ENCODE assay signal across 8 cellular contexts in the genomic region with DNA sequence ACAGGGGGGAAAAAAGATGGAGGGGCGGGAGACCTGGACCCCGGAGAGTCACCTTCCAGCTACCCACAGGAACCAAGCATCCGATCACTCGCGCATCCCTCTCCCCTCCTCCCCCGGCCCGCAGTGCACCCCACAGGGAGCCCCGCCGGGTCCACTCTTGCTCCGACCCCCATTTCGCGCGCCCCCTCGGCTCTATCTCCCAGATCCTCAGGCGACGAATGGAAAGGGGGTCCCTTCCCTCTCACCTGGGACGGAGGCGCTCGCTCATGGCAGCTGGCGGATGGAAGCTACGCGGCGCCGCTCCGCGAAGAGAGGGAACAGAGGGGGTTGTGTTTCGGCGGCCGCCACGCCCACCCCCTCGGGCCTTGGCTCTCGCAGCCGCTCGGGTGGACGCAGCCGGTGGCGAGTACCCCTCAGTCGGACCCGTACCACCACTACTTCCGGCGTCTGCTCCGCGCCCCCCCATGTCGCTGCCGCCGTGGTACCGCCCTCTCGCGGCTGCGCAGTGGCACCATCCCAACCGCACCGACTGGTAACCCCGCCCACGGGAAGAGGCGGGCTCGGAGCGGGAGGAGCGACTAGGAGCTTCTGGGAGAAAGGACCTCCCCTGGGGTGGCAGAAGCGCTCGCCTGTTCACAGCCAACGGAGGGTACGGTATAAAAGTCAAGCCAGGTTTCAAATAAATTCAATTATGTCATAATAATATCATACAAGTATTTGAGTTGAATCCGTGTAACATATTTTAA.
DNase-seq lines count a peak whose midpoint lies in the region; ATAC-seq lines count a peak whose summit lies in the region.

No MANE protein-coding gene starts in this region.

- H3K4me3 ChIP-seq in effector memory CD4-positive, alpha-beta T cell (ENCODE audit: insufficient read depth, low read depth, low read length, poor library complexity, severe bottlenecking), result peak overlapping the region; percentile 94

- H3K36me3 ChIP-seq in effector memory CD4-positive, alpha-beta T cell (ENCODE audit: control insufficient read depth, insufficient read depth, low read length), result no peaks in the 10 kb centered on the region

- ATAC-seq in GM19468 (IDR thresholded peaks at IDR 0.05; ENCODE audit: extremely low read depth, unreplicated experiment), result peak; percentile 64

- DNase-seq in COLO668 (lab: John Stamatoyannopoulos, UW; ENCODE audit: unreplicated experiment), result peak; percentile 91
- peak; percentile 77 for DNase-seq in HS-5 (ENCODE audit: low read depth)
- peak; percentile 65 for DNase-seq in NK-92 (lab: John Stamatoyannopoulos, UW; ENCODE audit: unreplicated experiment)
- peak; percentile 99 for DNase-seq in activated CD8-positive, alpha-beta memory T cell treated with anti-CD3 and anti-CD28 coated beads for 24 hours
- peak; percentile 91 to 94 (median 94) for DNase-seq in effector memory CD4-positive, alpha-beta T cell
- peak; percentile 98 for DNase-seq in medulla oblongata (ENCODE audit: extremely low spot score)
- peak; percentile 93 to 97 (median 97) for DNase-seq in stimulated activated CD4-positive, alpha-beta T cell treated with anti-CD3 and anti-CD28 coated beads, TNF-alpha, amount 100 ng/mL, for 48 hours (ENCODE audit: low read depth in 3 of 3)

- no peaks in the 10 kb centered on the region for H3K27me3 ChIP-seq in effector memory CD4-positive, alpha-beta T cell (replicated peaks; ENCODE audit: control insufficient read depth, insufficient read depth, low read length, poor library complexity, severe bottlenecking)

- H3K4me1 ChIP-seq in effector memory CD4-positive, alpha-beta T cell (ENCODE audit: control insufficient read depth, insufficient read depth, low read length, poor library complexity, severe bottlenecking), result peaks cover 31% of the 10 kb centered on the region

- H3K9me3 ChIP-seq in effector memory CD4-positive, alpha-beta T cell (ENCODE audit: control insufficient read depth, low read length), result no peaks in the 10 kb centered on the region

- H3K27ac ChIP-seq in effector memory CD4-positive, alpha-beta T cell (ENCODE audit: insufficient read depth, low read length, poor library complexity, severe bottlenecking), result peak overlapping the region; percentile 76

Comparison
In these comparisons a context has a peak if more than half of its experiments do, and no peak if none do; other contexts are left out.
1. Peak in every context shown above with its lines: DNase-seq, ATAC-seq, H3K4me3 ChIP-seq and H3K27ac ChIP-seq.